10 cellular contexts compared by ENCODE assay signal in the genomic region with DNA sequence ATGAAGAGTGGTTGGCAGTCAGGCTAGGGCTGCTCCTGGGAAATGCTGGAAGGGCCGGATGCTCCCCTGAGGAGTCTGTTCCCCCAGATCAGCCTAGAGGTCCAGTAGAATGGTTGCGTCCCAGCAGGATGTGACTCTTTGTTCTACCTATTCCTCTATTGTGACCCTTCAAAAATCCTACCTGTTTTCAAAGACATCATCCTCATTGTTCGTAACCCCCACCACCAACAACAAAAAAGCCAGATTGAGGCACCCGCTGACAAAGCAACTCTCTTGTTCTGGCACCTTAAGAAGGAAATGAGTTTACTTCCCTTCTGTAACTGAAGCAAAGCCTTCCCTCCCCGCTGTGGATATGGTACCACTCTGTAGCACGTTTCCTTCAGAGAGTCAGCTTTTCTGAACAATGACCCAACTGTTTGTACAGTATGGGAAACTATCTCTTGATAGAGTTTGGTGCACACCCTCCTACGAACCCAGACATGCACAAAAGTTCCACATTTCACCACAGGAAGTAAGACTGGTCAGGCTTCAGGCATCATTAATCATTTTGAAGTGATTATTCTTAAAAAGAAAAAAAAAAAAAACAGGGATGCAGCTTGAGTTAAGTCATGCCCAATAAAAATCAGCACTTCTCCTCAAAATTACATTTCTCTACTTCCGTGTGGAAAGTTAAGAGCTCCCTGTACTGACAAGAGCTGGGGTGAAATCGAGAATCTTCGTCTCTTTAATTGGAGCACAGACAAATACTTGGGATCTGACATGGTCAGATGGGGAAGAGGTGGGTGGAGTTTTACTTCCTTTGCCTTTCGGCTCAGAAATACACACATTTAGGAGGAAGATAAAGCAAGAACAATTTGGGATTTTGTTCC.
DNase-seq lines count a peak whose midpoint lies in the region; ATAC-seq lines count a peak whose summit lies in the region.
"Had no signal": no experiment of that assay in that cellular context is flagged by ENCODE, and none has a peak within 500 bp of the region (broad histone marks: within the 10 kb centered on the region; RNA-seq: fewer than 3 reads in every experiment).

No MANE protein-coding gene starts in this region.

- ATAC-seq in GM19351 (IDR thresholded peaks at IDR 0.05; ENCODE audit: unreplicated experiment) (peak; percentile 54), GM21825 (IDR thresholded peaks at IDR 0.05; ENCODE audit: unreplicated experiment) (no peak)
- no peak for ATAC-seq in stimulated activated naive CD8-positive, alpha-beta T cell treated with anti-CD3 and anti-CD28 coated beads, Interleukin-15, amount 100 ng/mL, for 72 hours

- H3K27me3 Mint-ChIP-seq in stimulated activated naive CD8-positive, alpha-beta T cell treated with anti-CD3 and anti-CD28 coated beads, Interleukin-15, amount 100 ng/mL, for 72 hours: peaks cover 59% of the 10 kb centered on the region

- peaks cover 0 to 7% of the 10 kb centered on the region in 2 donors for H3K9me3 Mint-ChIP-seq in stimulated activated naive CD8-positive, alpha-beta T cell treated with anti-CD3 and anti-CD28 coated beads, Interleukin-15, amount 100 ng/mL, for 72 hours

- DNase-seq in NOMO-1 treated with dmso at 0.1 percent for 144 hours (lab: John Stamatoyannopoulos, UW; ENCODE audit: unreplicated experiment): peak; percentile 73
- peak; percentile 63 for DNase-seq in glomerular endothelial cell (ENCODE audit: extremely low read depth, low read depth, low spot score)
- DNase-seq in retina: peak; percentile 22
- no peak for DNase-seq in NCI-H1417 (lab: John Stamatoyannopoulos, UW)
- no peak for DNase-seq in 8988T
- DNase-seq in stimulated activated naive CD8-positive, alpha-beta T cell treated with anti-CD3 and anti-CD28 coated beads, Interleukin-15, amount 100 ng/mL, for 72 hours: no peak
- DNase-seq: activated B cell treated with CpG ODN at 0.5 μM for 24 hours, immature natural killer cell had no signal

- H3K27ac Mint-ChIP-seq in stimulated activated naive CD8-positive, alpha-beta T cell treated with anti-CD3 and anti-CD28 coated beads, Interleukin-15, amount 100 ng/mL, for 72 hours: no peak overlapping the region
- H3K27ac Mint-ChIP-seq: activated B cell treated with CpG ODN at 0.5 μM for 24 hours, immature natural killer cell had no signal

- no peaks in the 10 kb centered on the region for H3K4me1 Mint-ChIP-seq in stimulated activated naive CD8-positive, alpha-beta T cell treated with anti-CD3 and anti-CD28 coated beads, Interleukin-15, amount 100 ng/mL, for 72 hours

- H3K4me3 Mint-ChIP-seq in stimulated activated naive CD8-positive, alpha-beta T cell treated with anti-CD3 and anti-CD28 coated beads, Interleukin-15, amount 100 ng/mL, for 72 hours: no peak overlapping the region
- H3K4me3 Mint-ChIP-seq: activated B cell treated with CpG ODN at 0.5 μM for 24 hours had no signal

Comparison
In these comparisons a context has a peak if more than half of its experiments do, and no peak if none do; other contexts are left out.
1. DNase-seq: peak in NOMO-1 treated with dmso at 0.1 percent for 144 hours (single experiment), glomerular endothelial cell (single experiment) and retina (single experiment); none in NCI-H1417 (0 of 3), 8988T (single experiment) and stimulated activated naive CD8-positive, alpha-beta T cell treated with anti-CD3 and anti-CD28 coated beads, Interleukin-15, amount 100 ng/mL, for 72 hours (0 of 2).